Comparison of ENCODE assay signal across 17 cellular contexts in genomic region chr3:18870074-18870640, GRCh38.
"Had no signal": no experiment of that assay in that cellular context is flagged by ENCODE, and none has a peak within 500 bp of the region (broad histone marks: within the 10 kb centered on the region; RNA-seq: fewer than 3 reads in every experiment).

No MANE protein-coding gene starts in this region.

- DNase-seq: activated CD4-positive, alpha-beta T cell treated with anti-CD3 and anti-CD28 coated beads for 4 hours; activated gamma-delta T cell treated with Interleukin-2 at 50 U/mL for 16 hours; effector CD8-positive, alpha-beta T cell; heart right ventricle; kidney glomerular epithelial cell; left ventricle myocardium inferior; occipital lobe; posterior cingulate gyrus; sigmoid colon; trophoblast cell; WERI-Rb-1 had no signal

- H3K27ac Mint-ChIP-seq: dendritic cell treated with granulocyte-macrophage colony-stimulating factor and Interleukin-4, amounts not matched to agents 40 ng/mL and 50 ng/mL, for 4 days; memory B cell; stimulated activated memory B cell treated with anti-CD40 and anti-IgM and Interleukin-4, amounts not matched to agents 10 μg/mL and 1 μg/mL and 100 μg/mL, for 72 hours had no signal

- ATAC-seq: heart right ventricle; stimulated activated memory B cell treated with anti-CD40 and anti-IgM and Interleukin-4, amounts not matched to agents 10 μg/mL and 1 μg/mL and 100 μg/mL, for 72 hours had no signal

- H3K27me3 ChIP-seq: cardiac muscle cell, esophagus muscularis mucosa, heart right ventricle, sigmoid colon, vagina had no signal

- H3K36me3 ChIP-seq: cardiac muscle cell, esophagus muscularis mucosa, heart right ventricle, left ventricle myocardium inferior, sigmoid colon, vagina, WERI-Rb-1 had no signal

- H3K4me1 ChIP-seq: esophagus muscularis mucosa, heart right ventricle, left ventricle myocardium inferior, sigmoid colon, vagina had no signal

- H3K36me3 Mint-ChIP-seq: memory B cell; stimulated activated memory B cell treated with anti-CD40 and anti-IgM and Interleukin-4, amounts not matched to agents 10 μg/mL and 1 μg/mL and 100 μg/mL, for 72 hours had no signal

- H3K27ac ChIP-seq: cardiac muscle cell, esophagus muscularis mucosa, heart right ventricle, left ventricle myocardium inferior, sigmoid colon, vagina, WERI-Rb-1 had no signal

- H3K9me3 ChIP-seq: esophagus muscularis mucosa, left ventricle myocardium inferior, sigmoid colon, vagina had no signal

- H3K4me3 Mint-ChIP-seq: dendritic cell treated with granulocyte-macrophage colony-stimulating factor and Interleukin-4, amounts not matched to agents 40 ng/mL and 50 ng/mL, for 4 days; memory B cell; stimulated activated memory B cell treated with anti-CD40 and anti-IgM and Interleukin-4, amounts not matched to agents 10 μg/mL and 1 μg/mL and 100 μg/mL, for 72 hours had no signal

- H3K9me3 Mint-ChIP-seq: dendritic cell treated with granulocyte-macrophage colony-stimulating factor and Interleukin-4, amounts not matched to agents 40 ng/mL and 50 ng/mL, for 4 days; memory B cell had no signal

- H3K27me3 Mint-ChIP-seq: dendritic cell treated with granulocyte-macrophage colony-stimulating factor and Interleukin-4, amounts not matched to agents 40 ng/mL and 50 ng/mL, for 4 days; memory B cell had no signal

- H3K4me3 ChIP-seq: cardiac muscle cell, esophagus muscularis mucosa, heart right ventricle, left ventricle myocardium inferior, sigmoid colon, vagina had no signal

- H3K4me1 Mint-ChIP-seq: memory B cell; stimulated activated memory B cell treated with anti-CD40 and anti-IgM and Interleukin-4, amounts not matched to agents 10 μg/mL and 1 μg/mL and 100 μg/mL, for 72 hours had no signal
